Comparison of ENCODE assay signal across 1 cellular context in genomic region chr13:99709134-99709533, GRCh38.
TF ChIP-seq lines count a peak whose summit lies in the region.

No MANE protein-coding gene starts in this region.

TF ChIP-seq in WTC11, 78 proteins besides CTCF, POLR2A, EP300 and RAD21 (continued from another document):
- TF ChIP-seq, protein P1, sequence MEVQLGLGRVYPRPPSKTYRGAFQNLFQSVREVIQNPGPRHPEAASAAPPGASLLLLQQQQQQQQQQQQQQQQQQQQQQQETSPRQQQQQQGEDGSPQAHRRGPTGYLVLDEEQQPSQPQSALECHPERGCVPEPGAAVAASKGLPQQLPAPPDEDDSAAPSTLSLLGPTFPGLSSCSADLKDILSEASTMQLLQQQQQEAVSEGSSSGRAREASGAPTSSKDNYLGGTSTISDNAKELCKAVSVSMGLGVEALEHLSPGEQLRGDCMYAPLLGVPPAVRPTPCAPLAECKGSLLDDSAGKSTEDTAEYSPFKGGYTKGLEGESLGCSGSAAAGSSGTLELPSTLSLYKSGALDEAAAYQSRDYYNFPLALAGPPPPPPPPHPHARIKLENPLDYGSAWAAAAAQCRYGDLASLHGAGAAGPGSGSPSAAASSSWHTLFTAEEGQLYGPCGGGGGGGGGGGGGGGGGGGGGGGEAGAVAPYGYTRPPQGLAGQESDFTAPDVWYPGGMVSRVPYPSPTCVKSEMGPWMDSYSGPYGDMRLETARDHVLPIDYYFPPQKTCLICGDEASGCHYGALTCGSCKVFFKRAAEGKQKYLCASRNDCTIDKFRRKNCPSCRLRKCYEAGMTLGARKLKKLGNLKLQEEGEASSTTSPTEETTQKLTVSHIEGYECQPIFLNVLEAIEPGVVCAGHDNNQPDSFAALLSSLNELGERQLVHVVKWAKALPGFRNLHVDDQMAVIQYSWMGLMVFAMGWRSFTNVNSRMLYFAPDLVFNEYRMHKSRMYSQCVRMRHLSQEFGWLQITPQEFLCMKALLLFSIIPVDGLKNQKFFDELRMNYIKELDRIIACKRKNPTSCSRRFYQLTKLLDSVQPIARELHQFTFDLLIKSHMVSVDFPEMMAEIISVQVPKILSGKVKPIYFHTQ (CRISPR knock-in tag; IDR thresholded peaks at IDR 0.05) = no peak
- TF ChIP-seq, protein P2, sequence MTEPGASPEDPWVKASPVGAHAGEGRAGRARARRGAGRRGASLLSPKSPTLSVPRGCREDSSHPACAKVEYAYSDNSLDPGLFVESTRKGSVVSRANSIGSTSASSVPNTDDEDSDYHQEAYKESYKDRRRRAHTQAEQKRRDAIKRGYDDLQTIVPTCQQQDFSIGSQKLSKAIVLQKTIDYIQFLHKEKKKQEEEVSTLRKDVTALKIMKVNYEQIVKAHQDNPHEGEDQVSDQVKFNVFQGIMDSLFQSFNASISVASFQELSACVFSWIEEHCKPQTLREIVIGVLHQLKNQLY (CRISPR knock-in tag; IDR thresholded peaks at IDR 0.05) = no peak
- no peak for TF ChIP-seq ZNF138 (CRISPR knock-in tag; conservative IDR thresholded peaks at IDR 0.05)
- TF ChIP-seq MYBL2 (CRISPR knock-in tag; IDR thresholded peaks at IDR 0.05) = no peak
- no peak for TF ChIP-seq JUN (CRISPR knock-in tag; IDR thresholded peaks at IDR 0.05)
- TF ChIP-seq ELF4 (CRISPR knock-in tag; IDR thresholded peaks at IDR 0.05; ENCODE audit: low read depth) = no peak
- TF ChIP-seq PRDM15 (CRISPR knock-in tag; IDR thresholded peaks at IDR 0.05) = no peak
